In the genomic region with DNA sequence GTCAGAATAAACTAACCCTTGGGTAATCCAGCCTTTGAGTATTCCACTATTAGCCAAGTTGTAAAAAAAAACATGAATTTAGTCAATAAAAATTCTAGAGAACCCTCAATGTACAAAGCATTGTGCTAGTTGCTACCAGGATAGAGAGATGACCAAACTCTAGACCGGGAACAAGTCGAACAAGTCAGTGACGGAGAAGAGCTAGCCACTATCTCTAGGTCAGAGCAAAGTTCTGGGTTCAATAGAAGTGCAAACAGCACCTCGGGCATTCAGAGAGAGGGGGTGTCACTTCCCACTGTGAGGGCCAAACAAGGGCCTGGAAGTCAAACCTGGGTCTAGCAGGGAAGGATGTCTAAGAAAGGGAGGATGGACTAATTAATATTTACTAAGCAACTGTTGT, we compare ENCODE assay signal across 16 cellular contexts. TPM values are rescaled to one million over a fixed set of nuclear protein-coding genes. Genes with fewer than 3 reads are reported as not detected.
A peak's percentile ranks its signal among the peaks of the same experiment; 100 is the strongest.
DNase-seq lines count a peak whose midpoint lies in the region; ATAC-seq and TF ChIP-seq lines count a peak whose summit lies in the region.
"Had no signal": no experiment of that assay in that cellular context is flagged by ENCODE, and none has a peak within 500 bp of the region (broad histone marks: within the 10 kb centered on the region; RNA-seq: fewer than 3 reads in every experiment).

No MANE protein-coding gene starts in this region.

- TF ChIP-seq CTCF in natural killer cell (IDR thresholded peaks at IDR 0.05) (no peak), neural crest cell (conservative IDR thresholded peaks at IDR 0.05) (no peak), type B pancreatic cell (conservative IDR thresholded peaks at IDR 0.05) (no peak)

- H3K27ac Mint-ChIP-seq in natural killer cell (no peak overlapping the region), neural crest cell (ENCODE audit: unreplicated experiment) (no peak overlapping the region), type B pancreatic cell (peak overlapping the region; percentile 9)
- H3K27ac Mint-ChIP-seq in natural killer cell treated with Interleukin-12 subunit alpha and Interleukin-12 subunit beta and Interleukin-15 and Interleukin-18, amount 100 ng/mL, for 72 hours = no peak overlapping the region
- H3K27ac Mint-ChIP-seq: CD4-positive, alpha-beta T cell had no signal

- DNase-seq in natural killer cell (no peak), left lobe of liver (ENCODE audit: low spot score) (no peak), neural crest cell (ENCODE audit: low read depth, low spot score) (no peak), type B pancreatic cell (ENCODE audit: extremely low spot score, unreplicated experiment) (no peak), globus pallidus (ENCODE audit: low spot score) (no peak)
- no peak for DNase-seq in natural killer cell treated with Interleukin-12 subunit alpha and Interleukin-12 subunit beta and Interleukin-15 and Interleukin-18, amount 100 ng/mL, for 72 hours (ENCODE audit: low spot score)
- DNase-seq: BE2C; CD4-positive, alpha-beta T cell; DMS79 treated with DMSO at 0.1 percent for 48 hours; NCI-H1417; NCI-H187 treated with DMSO at 0.1 percent for 48 hours; NCI-H345; NCI-H524 treated with DMSO at 0.1 percent for 48 hours; SJCRH30 had no signal

- H3K27me3 Mint-ChIP-seq in natural killer cell (ENCODE audit: low read depth in 2 of 2) (peaks cover 35 to 42% of the 10 kb centered on the region in 2 donors), neural crest cell (ENCODE audit: low read depth) (peaks cover 67% of the 10 kb centered on the region), type B pancreatic cell (peaks cover 39% of the 10 kb centered on the region)
- H3K27me3 Mint-ChIP-seq in natural killer cell treated with Interleukin-12 subunit alpha and Interleukin-12 subunit beta and Interleukin-15 and Interleukin-18, amount 100 ng/mL, for 72 hours = peaks cover 24 to 51% of the 10 kb centered on the region in 2 donors

- peaks cover 0 to 6% of the 10 kb centered on the region in 2 donors for H3K4me1 Mint-ChIP-seq in natural killer cell
- no peaks in the 10 kb centered on the region for H3K4me1 Mint-ChIP-seq in natural killer cell treated with Interleukin-12 subunit alpha and Interleukin-12 subunit beta and Interleukin-15 and Interleukin-18, amount 100 ng/mL, for 72 hours (ENCODE audit: low read depth in 2 of 2)
- H3K4me1 Mint-ChIP-seq in neural crest cell = peaks cover 9% of the 10 kb centered on the region
- peaks cover 18% of the 10 kb centered on the region for H3K4me1 Mint-ChIP-seq in type B pancreatic cell (ENCODE audit: unreplicated experiment)

- intact Hi-C loops in natural killer cell (cut with micrococcal nuclease) = no loop called here

- H3K36me3 Mint-ChIP-seq in natural killer cell = no peaks in the 10 kb centered on the region
- no peaks in the 10 kb centered on the region for H3K36me3 Mint-ChIP-seq in natural killer cell treated with Interleukin-12 subunit alpha and Interleukin-12 subunit beta and Interleukin-15 and Interleukin-18, amount 100 ng/mL, for 72 hours
- no peaks in the 10 kb centered on the region for H3K36me3 Mint-ChIP-seq in neural crest cell (ENCODE audit: low read depth)
- H3K36me3 Mint-ChIP-seq in type B pancreatic cell = peaks cover 1% of the 10 kb centered on the region

- peak overlapping the region; percentile 13 for H3K4me3 Mint-ChIP-seq in natural killer cell
- H3K4me3 Mint-ChIP-seq in natural killer cell treated with Interleukin-12 subunit alpha and Interleukin-12 subunit beta and Interleukin-15 and Interleukin-18, amount 100 ng/mL, for 72 hours = no peak overlapping the region
- peak overlapping the region; percentile 85 for H3K4me3 Mint-ChIP-seq in neural crest cell
- H3K4me3 Mint-ChIP-seq in type B pancreatic cell = peak overlapping the region; percentile 61

- ATAC-seq in natural killer cell (no peak), left lobe of liver (peak; percentile 32), HG03460 (IDR thresholded peaks at IDR 0.05; ENCODE audit: unreplicated experiment) (no peak), HG03159 (IDR thresholded peaks at IDR 0.05; ENCODE audit: unreplicated experiment) (no peak)
- ATAC-seq in natural killer cell treated with Interleukin-12 subunit alpha and Interleukin-12 subunit beta and Interleukin-15 and Interleukin-18, amount 100 ng/mL, for 72 hours = no peak

- H3K9me3 Mint-ChIP-seq in natural killer cell (no peaks in the 10 kb centered on the region), neural crest cell (no peaks in the 10 kb centered on the region), type B pancreatic cell (no peaks in the 10 kb centered on the region)
- no peaks in the 10 kb centered on the region for H3K9me3 Mint-ChIP-seq in natural killer cell treated with Interleukin-12 subunit alpha and Interleukin-12 subunit beta and Interleukin-15 and Interleukin-18, amount 100 ng/mL, for 72 hours
- H3K9me3 Mint-ChIP-seq: CD4-positive, alpha-beta T cell had no signal

RNA-seq across cellular contexts. Expression of gene ADCY5, which starts 2.3 kb away (rescaled TPM):
- total RNA-seq in natural killer cell = not detected
- not detected for total RNA-seq in natural killer cell treated with Interleukin-12 subunit alpha and Interleukin-12 subunit beta and Interleukin-15 and Interleukin-18, amount 100 ng/mL, for 72 hours
- total RNA-seq in left lobe of liver = 3.8 TPM
- total RNA-seq in neural crest cell = 2.2 and 2.8 TPM in 2 replicates
- total RNA-seq in type B pancreatic cell (ENCODE audit: low replicate concordance) = 4.0 and 9.1 TPM in 2 replicates
- total RNA-seq: CD4-positive, alpha-beta T cell had no signal
